9 cellular contexts compared by ENCODE assay signal in genomic region chrX:47583240-47583861, GRCh38. TPM values are rescaled to one million over a fixed set of nuclear protein-coding genes. Genes with fewer than 3 reads are reported as not detected.
DNase-seq lines count a peak whose midpoint lies in the region; ATAC-seq and TF ChIP-seq lines count a peak whose summit lies in the region.
"Had no signal": no experiment of that assay in that cellular context is flagged by ENCODE, and none has a peak within 500 bp of the region (broad histone marks: within the 10 kb centered on the region; RNA-seq: fewer than 3 reads in every experiment).

No MANE protein-coding gene starts in this region.

- no peaks in the 10 kb centered on the region for H3K9me3 Mint-ChIP-seq in T-cell

- peaks cover 0 to 4% of the 10 kb centered on the region in 2 donors for H3K27me3 Mint-ChIP-seq in T-cell

- POLR2A ChIA-PET in T-cell (lab: Charles Lee): interaction anchor here in 1 of 2 donors (0.6 kb wide), 1 partner anchor 117 kb away, joined by 4 read pairs; no protein-coding TSS in a partner anchor

- no peaks in the 10 kb centered on the region for H3K36me3 ChIP-seq in DND-41 (ENCODE audit: insufficient read depth, low read length)
- peaks cover 30% of the 10 kb centered on the region for H3K36me3 ChIP-seq in skeletal muscle satellite cell (ENCODE audit: insufficient read depth, low read length)

- H3K27me3 ChIP-seq in DND-41 (ENCODE audit: insufficient read depth, low read length, poor library complexity) (no peaks in the 10 kb centered on the region), skeletal muscle satellite cell (ENCODE audit: control insufficient read depth, insufficient read depth, low read length) (no peaks in the 10 kb centered on the region)

- no peak for DNase-seq in DND-41
- DNase-seq in T-cell: no peak
- no peak for DNase-seq in fibroblast of mammary gland (ENCODE audit: low read depth)
- no peak for DNase-seq in HCEC 1CT
- DNase-seq in SKM-1 treated with dmso at 0.1 percent for 144 hours (lab: John Stamatoyannopoulos, UW; ENCODE audit: unreplicated experiment): no peak
- no peak for DNase-seq in NCI-H524 treated with DMSO at 0.1 percent for 48 hours (lab: John Stamatoyannopoulos, UW)
- DNase-seq in EL: no peak
- DNase-seq: NCI-H1436 had no signal

- H3K9ac ChIP-seq in DND-41 (ENCODE audit: low read depth, low read length) (peak overlapping the region; percentile 70), skeletal muscle satellite cell (ENCODE audit: low read depth, low read length) (peak overlapping the region; percentile 88)

- H3K27ac ChIP-seq in DND-41 (ENCODE audit: low read length): peak overlapping the region; percentile 36; the same call in 1 of the 2 replicates

- H3K4me2 ChIP-seq in DND-41 (ENCODE audit: insufficient read depth, low read length): peak overlapping the region; percentile 72
- H3K4me2 ChIP-seq in skeletal muscle satellite cell (ENCODE audit: low read length): peak overlapping the region; percentile 92

- H3K9me3 ChIP-seq in DND-41 (ENCODE audit: insufficient read depth, low read length, severe bottlenecking) (no peaks in the 10 kb centered on the region), skeletal muscle satellite cell (replicated peaks; ENCODE audit: low read length) (no peaks in the 10 kb centered on the region)

- H3K4me3 ChIP-seq in DND-41 (ENCODE audit: low read depth in 1 of 2, low read length in 2 of 2): peak overlapping the region in 1 of 2 experiments; percentile 55; a peak in 1 of 4 replicates
- H3K4me3 ChIP-seq in fibroblast of mammary gland (ENCODE audit: control insufficient read depth, low read depth, low read length): peak overlapping the region; percentile 73
- peak overlapping the region; percentile 76 for H3K4me3 ChIP-seq in skeletal muscle satellite cell (ENCODE audit: low read length)

- H3K27ac Mint-ChIP-seq in T-cell: peak overlapping the region; percentile 81 to 92

- H4K20me1 ChIP-seq in DND-41 (ENCODE audit: insufficient read depth, low read length): no peaks in the 10 kb centered on the region

- H3K4me1 ChIP-seq in DND-41 (ENCODE audit: insufficient read depth, low read length): peaks cover 26% of the 10 kb centered on the region
- peaks cover 36% of the 10 kb centered on the region for H3K4me1 ChIP-seq in skeletal muscle satellite cell (ENCODE audit: control insufficient read depth, insufficient read depth, low read length)

- peak overlapping the region; percentile 57 to 80 (median 77) for H3K4me3 Mint-ChIP-seq in T-cell

- peaks cover 25 to 44% (median 26%) of the 10 kb centered on the region in 3 donors for H3K4me1 Mint-ChIP-seq in T-cell

- no peak for TF ChIP-seq CTCF in DND-41 (IDR thresholded peaks at IDR 0.05; ENCODE audit: borderline replicate concordance, extremely low read depth, low read length, poor library complexity, severe bottlenecking)
- no peak for TF ChIP-seq CTCF in fibroblast of mammary gland (conservative IDR thresholded peaks at IDR 0.05; ENCODE audit: control insufficient read depth, insufficient read depth, low read depth, low read length)

- CTCF ChIA-PET in T-cell (lab: Charles Lee): interaction anchor here in 1 of 2 donors (0.6 to 0.7 kb wide), 2 partner anchors 42 to 79 kb away, joined by 3 to 6 read pairs; no protein-coding TSS in a partner anchor

- no peak overlapping the region for H2AFZ ChIP-seq in DND-41 (ENCODE audit: low read depth, low read length)

- peaks cover 16% of the 10 kb centered on the region for H3K36me3 Mint-ChIP-seq in T-cell

- H3K79me2 ChIP-seq in DND-41 (ENCODE audit: insufficient read depth, low read length): no peaks in the 10 kb centered on the region

- no peak for ATAC-seq in DND-41 (ENCODE audit: insufficient read depth, low read depth)
- ATAC-seq in T-cell (replicated peaks in 1 of 4): no peak

RNA-seq across cellular contexts. Expression of gene TIMP1, which starts 1.1 kb away (rescaled TPM):
- 100 to 1,000 TPM in 1 of 5 donors, 10 to 100 TPM in 4; 28.7 to 120 (median 59.7) TPM for total RNA-seq in T-cell
- total RNA-seq in skeletal muscle satellite cell (2012; rRNA removed): 943 and 1,314 TPM in 2 replicates

RNA-seq across cellular contexts. Expression of gene ARAF, which starts 22.3 kb away (rescaled TPM):
- 100 to 1,000 TPM; 113 to 138 (median 122) TPM for total RNA-seq in T-cell
- 10.6 and 19.9 TPM in 2 replicates for total RNA-seq in skeletal muscle satellite cell (2012; rRNA removed)

RNA-seq across cellular contexts. Expression of gene SYN1, which starts 36.3 kb away (rescaled TPM):
- total RNA-seq in T-cell: 1 to 10 TPM in 1 of 5 donors, under 1 TPM in 3, not detected in 1; 0.21 to 1.3 (median 0.81) TPM
- total RNA-seq in skeletal muscle satellite cell (2012; rRNA removed): 0.22 TPM in 1 of 2 replicates, not detected in the other

RNA-seq across cellular contexts. Expression of gene CFP, which starts 46.4 kb away (rescaled TPM):
- total RNA-seq in T-cell: 10 to 100 TPM; 17.7 to 37.1 (median 26.5) TPM
- 0.22 and 0.25 TPM in 2 replicates for total RNA-seq in skeletal muscle satellite cell (2012; rRNA removed)
